ENCODE assay signal across 32 cellular contexts in the genomic region with DNA sequence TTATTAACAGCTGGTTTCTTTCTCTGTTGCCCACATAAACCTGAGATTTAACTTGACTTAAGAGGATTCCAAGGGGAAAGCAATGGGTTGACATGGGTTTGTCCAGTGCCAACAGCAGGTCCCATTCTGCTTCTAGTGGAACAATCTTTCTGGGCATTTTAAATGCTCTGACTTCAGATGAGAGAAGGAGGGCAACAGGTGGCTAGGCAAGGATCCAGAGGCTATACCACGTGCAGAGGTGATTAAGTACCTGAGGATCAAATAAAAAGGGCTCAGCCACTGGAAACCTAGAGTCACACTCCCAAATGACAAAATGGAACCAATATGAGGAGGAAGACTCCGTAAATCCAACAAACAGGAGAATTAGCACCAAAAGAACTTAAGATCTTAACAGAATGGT.
"Had no signal": no experiment of that assay in that cellular context is flagged by ENCODE, and none has a peak within 500 bp of the region (broad histone marks: within the 10 kb centered on the region; RNA-seq: fewer than 3 reads in every experiment).

No MANE protein-coding gene starts in this region.

- DNase-seq: activated B cell treated with CpG ODN at 0.5 μM for 24 hours; activated CD4-positive, alpha-beta memory T cell treated with anti-CD3 and anti-CD28 coated beads for 36 hours; activated CD4-positive, alpha-beta T cell treated with anti-CD3 and anti-CD28 coated beads for 4 hours; activated CD4-positive, alpha-beta T cell treated with anti-CD3 and anti-CD28 coated beads, Interleukin-2, amount 50 U/mL, for 1 hour; activated CD4-positive, alpha-beta T cell treated with anti-CD3 and anti-CD28 coated beads, Interleukin-2, amount 50 U/mL, for 4 hours; activated CD4-positive, CD25-positive, alpha-beta regulatory T cell treated with anti-CD3 and anti-CD28 coated beads, Interleukin-2, amount 50 U/mL, for 72 hours; activated CD8-positive, alpha-beta memory T cell treated with anti-CD3 and anti-CD28 coated beads, Interleukin-2, amount 50 U/mL, for 4 hours; activated CD8-positive, alpha-beta T cell treated with anti-CD3 and anti-CD28 coated beads for 36 hours; activated effector memory CD4-positive, alpha-beta T cell treated with Interleukin-2 at 50 U/mL for 16 hours; activated gamma-delta T cell; activated naive CD4-positive, alpha-beta T cell treated with anti-CD3 and anti-CD28 coated beads, Interleukin-2, amount 10 ng/mL, durations not matched to agents 7 days and 5 days; activated naive CD4-positive, alpha-beta T cell treated with Interleukin-2 at 50 U/mL for 16 hours; activated naive CD8-positive, alpha-beta T cell treated with anti-CD3 and anti-CD28 coated beads, Interleukin-2, amount 10 ng/mL, durations not matched to agents 7 days and 5 days; activated naive CD8-positive, alpha-beta T cell treated with anti-CD3 and anti-CD28 coated beads, Interleukin-2, amount 50 U/mL, for 24 hours; activated T-cell treated with anti-CD3 and anti-CD28 coated beads, Interleukin-2, amount 50 U/mL, for 24 hours; activated T-cell treated with anti-CD3 and anti-CD28 coated beads, Interleukin-2, amount 50 U/mL, for 48 hours; amygdala; anterior cingulate cortex; caudate nucleus; cerebellar nuclear complex; T-cell; T-helper 2 cell; T-helper 9 cell had no signal

- H3K27ac Mint-ChIP-seq: activated B cell treated with CpG ODN at 0.5 μM for 24 hours; activated CD4-positive, alpha-beta memory T cell treated with anti-CD3 and anti-CD28 coated beads for 36 hours; activated CD4-positive, alpha-beta T cell treated with anti-CD3 and anti-CD28 coated beads, Interleukin-2, amount 10 ng/mL, durations not matched to agents 24 days and 14 days; activated CD8-positive, alpha-beta T cell treated with anti-CD3 and anti-CD28 coated beads for 36 hours; activated naive CD4-positive, alpha-beta T cell treated with anti-CD3 and anti-CD28 coated beads, Interleukin-2, amount 10 ng/mL, durations not matched to agents 7 days and 5 days; activated naive CD4-positive, alpha-beta T cell treated with anti-CD3 and anti-CD28 coated beads, Interleukin-2, amount 50 U/mL, for 24 hours; activated naive CD8-positive, alpha-beta T cell; activated naive CD8-positive, alpha-beta T cell treated with anti-CD3 and anti-CD28 coated beads, Interleukin-2, amount 10 ng/mL, durations not matched to agents 7 days and 5 days; activated naive CD8-positive, alpha-beta T cell treated with anti-CD3 and anti-CD28 coated beads, Interleukin-2, amount 50 U/mL, for 24 hours; activated T-cell treated with anti-CD3 and anti-CD28 coated beads, Interleukin-2, amount 50 U/mL, for 24 hours; activated T-helper 1 cell treated with anti-CD3 and anti-CD28 coated beads, Interleukin-12 subunit alpha, Interleukin-12 subunit beta, Interleukin-2, Interleukin-4 antibody, amounts not matched to agents 30 ng/mL and 10 ng/mL and 1 ng/mL, durations not matched to agents 14 hours and 24 hours and 36 hours; activated T-helper 2 cell treated with anti-CD3 and anti-CD28 coated beads, Interferon-gamma antibody, Interleukin-2, Interleukin-4, amounts not matched to agents 10 μg/mL and 5 μg/mL and 100 μg/mL, durations not matched to agents 14 hours and 24 hours and 36 hours; brain; T-helper 2 cell treated with Interferon-gamma antibody and Interleukin-4, amounts not matched to agents 5 μg/mL and 100 μg/mL, for 36 hours had no signal

- H3K9me3 ChIP-seq: ascending aorta had no signal

- ATAC-seq: activated CD8-positive, alpha-beta T cell treated with anti-CD3 and anti-CD28 coated beads for 36 hours; activated naive CD8-positive, alpha-beta T cell treated with anti-CD3 and anti-CD28 coated beads, Interleukin-2, amount 50 U/mL, for 24 hours; T-cell had no signal

- H3K4me3 Mint-ChIP-seq: activated B cell treated with CpG ODN at 0.5 μM for 24 hours; activated CD4-positive, alpha-beta memory T cell treated with anti-CD3 and anti-CD28 coated beads for 36 hours; activated CD4-positive, alpha-beta T cell treated with anti-CD3 and anti-CD28 coated beads, Interleukin-2, amount 10 ng/mL, durations not matched to agents 24 days and 14 days; activated CD8-positive, alpha-beta T cell treated with anti-CD3 and anti-CD28 coated beads for 36 hours; activated naive CD4-positive, alpha-beta T cell treated with anti-CD3 and anti-CD28 coated beads, Interleukin-2, amount 10 ng/mL, durations not matched to agents 7 days and 5 days; activated naive CD4-positive, alpha-beta T cell treated with anti-CD3 and anti-CD28 coated beads, Interleukin-2, amount 50 U/mL, for 24 hours; activated naive CD8-positive, alpha-beta T cell; activated naive CD8-positive, alpha-beta T cell treated with anti-CD3 and anti-CD28 coated beads, Interleukin-2, amount 10 ng/mL, durations not matched to agents 7 days and 5 days; activated naive CD8-positive, alpha-beta T cell treated with anti-CD3 and anti-CD28 coated beads, Interleukin-2, amount 50 U/mL, for 24 hours; activated T-cell treated with anti-CD3 and anti-CD28 coated beads, Interleukin-2, amount 50 U/mL, for 24 hours; activated T-helper 1 cell treated with anti-CD3 and anti-CD28 coated beads, Interleukin-12 subunit alpha, Interleukin-12 subunit beta, Interleukin-2, Interleukin-4 antibody, amounts not matched to agents 30 ng/mL and 10 ng/mL and 1 ng/mL, durations not matched to agents 14 hours and 24 hours and 36 hours; brain; central memory CD8-positive, alpha-beta T cell; T-cell; T-helper 2 cell treated with Interferon-gamma antibody and Interleukin-4, amounts not matched to agents 5 μg/mL and 100 μg/mL, for 36 hours had no signal

- H3K9me3 Mint-ChIP-seq: activated CD4-positive, alpha-beta memory T cell treated with anti-CD3 and anti-CD28 coated beads for 36 hours; activated CD4-positive, alpha-beta T cell treated with anti-CD3 and anti-CD28 coated beads, Interleukin-2, amount 10 ng/mL, durations not matched to agents 24 days and 14 days; activated CD8-positive, alpha-beta T cell treated with anti-CD3 and anti-CD28 coated beads for 36 hours; activated naive CD4-positive, alpha-beta T cell treated with anti-CD3 and anti-CD28 coated beads, Interleukin-2, amount 10 ng/mL, durations not matched to agents 7 days and 5 days; activated naive CD4-positive, alpha-beta T cell treated with anti-CD3 and anti-CD28 coated beads, Interleukin-2, amount 50 U/mL, for 24 hours; activated naive CD8-positive, alpha-beta T cell treated with anti-CD3 and anti-CD28 coated beads, Interleukin-2, amount 10 ng/mL, durations not matched to agents 7 days and 5 days; activated T-helper 1 cell treated with anti-CD3 and anti-CD28 coated beads, Interleukin-12 subunit alpha, Interleukin-12 subunit beta, Interleukin-2, Interleukin-4 antibody, amounts not matched to agents 30 ng/mL and 10 ng/mL and 1 ng/mL, durations not matched to agents 14 hours and 24 hours and 36 hours; activated T-helper 2 cell treated with anti-CD3 and anti-CD28 coated beads, Interferon-gamma antibody, Interleukin-2, Interleukin-4, amounts not matched to agents 10 μg/mL and 5 μg/mL and 100 μg/mL, durations not matched to agents 14 hours and 24 hours and 36 hours; central memory CD8-positive, alpha-beta T cell; T-cell; T-helper 2 cell treated with Interferon-gamma antibody and Interleukin-4, amounts not matched to agents 5 μg/mL and 100 μg/mL, for 36 hours had no signal

- H3K27me3 Mint-ChIP-seq: activated B cell treated with CpG ODN at 0.5 μM for 24 hours; activated CD4-positive, alpha-beta memory T cell treated with anti-CD3 and anti-CD28 coated beads for 36 hours; activated CD4-positive, alpha-beta T cell treated with anti-CD3 and anti-CD28 coated beads, Interleukin-2, amount 10 ng/mL, durations not matched to agents 24 days and 14 days; activated CD8-positive, alpha-beta T cell treated with anti-CD3 and anti-CD28 coated beads for 36 hours; activated naive CD4-positive, alpha-beta T cell treated with anti-CD3 and anti-CD28 coated beads, Interleukin-2, amount 10 ng/mL, durations not matched to agents 7 days and 5 days; activated naive CD4-positive, alpha-beta T cell treated with anti-CD3 and anti-CD28 coated beads, Interleukin-2, amount 50 U/mL, for 24 hours; activated naive CD8-positive, alpha-beta T cell; activated naive CD8-positive, alpha-beta T cell treated with anti-CD3 and anti-CD28 coated beads, Interleukin-2, amount 10 ng/mL, durations not matched to agents 7 days and 5 days; activated naive CD8-positive, alpha-beta T cell treated with anti-CD3 and anti-CD28 coated beads, Interleukin-2, amount 50 U/mL, for 24 hours; activated T-cell treated with anti-CD3 and anti-CD28 coated beads, Interleukin-2, amount 50 U/mL, for 24 hours; brain; central memory CD8-positive, alpha-beta T cell; T-cell had no signal
